In genomic region chr3:134067311-134068161, GRCh38 we compare ENCODE assay signal across 23 cellular contexts. TPM values are rescaled to one million over a fixed set of nuclear protein-coding genes. Genes with fewer than 3 reads are reported as not detected.
DNase-seq lines count a peak whose midpoint lies in the region; ATAC-seq, FAIRE-seq and TF ChIP-seq lines count a peak whose summit lies in the region.
"Had no signal": no experiment of that assay in that cellular context is flagged by ENCODE, and none has a peak within 500 bp of the region (broad histone marks: within the 10 kb centered on the region; RNA-seq: fewer than 3 reads in every experiment).

No MANE protein-coding gene starts in this region.

- H3K9me3 ChIP-seq in RWPE2 (ENCODE audit: severe bottlenecking) (no peaks in the 10 kb centered on the region), endothelial cell of umbilical vein (replicated peaks; ENCODE audit: control insufficient read depth, insufficient read depth, low read length) (no peaks in the 10 kb centered on the region), testis (no peaks in the 10 kb centered on the region)
- H3K9me3 ChIP-seq: sigmoid colon, thyroid gland had no signal

- no peak overlapping the region for H3K4me3 Mint-ChIP-seq in activated CD8-positive, alpha-beta T cell treated with anti-CD3 and anti-CD28 coated beads for 36 hours
- H3K4me3 Mint-ChIP-seq: activated CD8-positive, alpha-beta T cell treated with anti-CD3 and anti-CD28 coated beads, Interleukin-2, amount 10 ng/mL, durations not matched to agents 7 days and 5 days; activated naive CD4-positive, alpha-beta T cell treated with anti-CD3 and anti-CD28 coated beads, Interleukin-2, amount 50 U/mL, for 24 hours; activated T-cell treated with anti-CD3 and anti-CD28 coated beads, Interleukin-2, amount 50 U/mL, for 72 hours; CD8-positive, alpha-beta T cell; stimulated activated memory B cell treated with anti-CD40 and anti-IgM and Interleukin-4, amounts not matched to agents 10 μg/mL and 1 μg/mL and 100 μg/mL, for 72 hours had no signal

- H3K4me1 Mint-ChIP-seq in activated CD8-positive, alpha-beta T cell treated with anti-CD3 and anti-CD28 coated beads for 36 hours (ENCODE audit: low read depth) = no peaks in the 10 kb centered on the region
- H3K4me1 Mint-ChIP-seq: activated naive CD4-positive, alpha-beta T cell treated with anti-CD3 and anti-CD28 coated beads, Interleukin-2, amount 50 U/mL, for 24 hours; stimulated activated memory B cell treated with anti-CD40 and anti-IgM and Interleukin-4, amounts not matched to agents 10 μg/mL and 1 μg/mL and 100 μg/mL, for 72 hours had no signal

- H3K27ac ChIP-seq in RWPE2 (ENCODE audit: poor library complexity, severe bottlenecking) (no peak overlapping the region), endothelial cell of umbilical vein (ENCODE audit: insufficient read depth, low read depth, low read length) (no peak overlapping the region), testis (no peak overlapping the region)

- CTCF ChIA-PET in endothelial cell of umbilical vein (lab: Charles Lee) (interaction anchor here (0.6 to 1.4 kb wide), 3 partner anchors 131 to 144 kb away, joined by 3 to 8 read pairs (median 5); no protein-coding TSS in a partner anchor), GM10248 (lab: Yijun Ruan, JAX) (interaction anchor here (1.0 kb wide), 1 partner anchor 15 kb away, joined by 3 read pairs; no protein-coding TSS in a partner anchor)
- CTCF ChIA-PET in activated CD8-positive, alpha-beta T cell treated with anti-CD3 and anti-CD28 coated beads for 36 hours (lab: Charles Lee) = no interaction called here

- POLR2A ChIA-PET in endothelial cell of umbilical vein (lab: Charles Lee) (no interaction called here), GM10248 (lab: Yijun Ruan, JAX) (no interaction called here)
- POLR2A ChIA-PET in activated CD8-positive, alpha-beta T cell treated with anti-CD3 and anti-CD28 coated beads for 36 hours (lab: Charles Lee) = no interaction called here

- H3K9me3 Mint-ChIP-seq in activated CD8-positive, alpha-beta T cell treated with anti-CD3 and anti-CD28 coated beads for 36 hours = no peaks in the 10 kb centered on the region
- H3K9me3 Mint-ChIP-seq: activated naive CD4-positive, alpha-beta T cell treated with anti-CD3 and anti-CD28 coated beads, Interleukin-2, amount 50 U/mL, for 24 hours; activated T-cell treated with anti-CD3 and anti-CD28 coated beads, Interleukin-2, amount 50 U/mL, for 72 hours; CD8-positive, alpha-beta T cell; stimulated activated memory B cell treated with anti-CD40 and anti-IgM and Interleukin-4, amounts not matched to agents 10 μg/mL and 1 μg/mL and 100 μg/mL, for 72 hours had no signal

- H4K20me1 ChIP-seq in endothelial cell of umbilical vein (replicated peaks; ENCODE audit: control insufficient read depth, extremely low read depth, insufficient read depth, low read length) = no peaks in the 10 kb centered on the region

- no peak overlapping the region for H3K9ac ChIP-seq in endothelial cell of umbilical vein (replicated peaks; ENCODE audit: extremely low read depth, insufficient read depth, low read length)

- no TSS peak for BruUV-seq in endothelial cell of umbilical vein (replicated peaks; lab: Mats Ljungman, UMichigan)

- H3K4me3 ChIP-seq in RWPE2 (ENCODE audit: severe bottlenecking) = no peak overlapping the region
- H3K4me3 ChIP-seq in endothelial cell of umbilical vein (replicated peaks in 1 of 3; ENCODE audit: insufficient read depth in 1 of 3, low read depth in 1 of 3, low read length in 3 of 3) = no peak overlapping the region
- no peak overlapping the region for H3K4me3 ChIP-seq in testis
- H3K4me3 ChIP-seq: sigmoid colon, thyroid gland had no signal

- DNase-seq in RWPE2 (ENCODE audit: low spot score) (no peak), endothelial cell of umbilical vein (ENCODE audit: low read depth, low spot score) (peak; percentile 14), mesenteric fat pad (ENCODE audit: low spot score) (peak; percentile 64), testis (peak; percentile 9), GM10248 (ENCODE audit: extremely low spot score) (no peak)
- DNase-seq in activated CD8-positive, alpha-beta T cell treated with anti-CD3 and anti-CD28 coated beads for 36 hours = no peak
- DNase-seq: activated CD4-positive, CD25-positive, alpha-beta regulatory T cell; activated CD8-positive, alpha-beta T cell treated with anti-CD3 and anti-CD28 coated beads, Interleukin-2, amount 10 ng/mL, durations not matched to agents 7 days and 5 days; activated T-cell treated with anti-CD3 and anti-CD28 coated beads, Interleukin-2, amount 50 U/mL, for 72 hours; cerebellar nuclear complex; DMS79 treated with DMSO at 0.1 percent for 48 hours; NCI-H1105 treated with DMSO at 0.1 percent for 48 hours; NCI-H2081; NCI-H510A; sigmoid colon; T1000; thyroid gland had no signal

- H3K9me1 ChIP-seq in endothelial cell of umbilical vein (replicated peaks; ENCODE audit: control insufficient read depth, extremely low read depth, insufficient read depth, low read length) = no peaks in the 10 kb centered on the region

- H3K79me2 ChIP-seq in endothelial cell of umbilical vein (ENCODE audit: control insufficient read depth, insufficient read depth, low read length) = no peaks in the 10 kb centered on the region

- ATAC-seq in RWPE2 (ENCODE audit: low read depth) = peak; percentile 19; the same call in 1 of the 3 replicates
- ATAC-seq in activated CD8-positive, alpha-beta T cell treated with anti-CD3 and anti-CD28 coated beads for 36 hours = no peak
- no peak for ATAC-seq in HG03432 (IDR thresholded peaks at IDR 0.05; ENCODE audit: unreplicated experiment)
- ATAC-seq: activated CD8-positive, alpha-beta T cell treated with anti-CD3 and anti-CD28 coated beads, Interleukin-2, amount 10 ng/mL, durations not matched to agents 7 days and 5 days; activated T-cell treated with anti-CD3 and anti-CD28 coated beads, Interleukin-2, amount 50 U/mL, for 72 hours; CD8-positive, alpha-beta T cell; HCT116; stimulated activated memory B cell treated with anti-CD40 and anti-IgM and Interleukin-4, amounts not matched to agents 10 μg/mL and 1 μg/mL and 100 μg/mL, for 72 hours had no signal

- no peaks in the 10 kb centered on the region for H3K27me3 ChIP-seq in RWPE2 (ENCODE audit: insufficient read depth, poor library complexity, severe bottlenecking)
- H3K27me3 ChIP-seq in endothelial cell of umbilical vein (ENCODE audit: control insufficient read depth in 2 of 2, insufficient read depth in 2 of 2, low read length in 2 of 2) = no peaks in the 10 kb centered on the region
- H3K27me3 ChIP-seq in testis = no peaks in the 10 kb centered on the region
- H3K27me3 ChIP-seq: sigmoid colon, thyroid gland had no signal

- TF ChIP-seq CTCF in RWPE2 (IDR thresholded peaks at IDR 0.05; ENCODE audit: poor library complexity, severe bottlenecking) (no peak), endothelial cell of umbilical vein (IDR thresholded peaks at IDR 0.05; ENCODE audit: extremely low read depth in 1 of 2, insufficient read depth in 1 of 2, low read depth in 1 of 2, low read length in 2 of 2) (no peak), testis (IDR thresholded peaks at IDR 0.05) (no peak), GM10248 (IDR thresholded peaks at IDR 0.05; ENCODE audit: control extremely low read depth, extremely low read depth, low read depth, missing control alignments) (no peak)
- no peak for TF ChIP-seq CTCF in activated CD8-positive, alpha-beta T cell treated with anti-CD3 and anti-CD28 coated beads for 36 hours (IDR thresholded peaks at IDR 0.05)

- no peak overlapping the region for H3K4me2 ChIP-seq in endothelial cell of umbilical vein (ENCODE audit: insufficient read depth, low read length)

- no peak overlapping the region for H3K27ac Mint-ChIP-seq in activated CD8-positive, alpha-beta T cell treated with anti-CD3 and anti-CD28 coated beads for 36 hours
- H3K27ac Mint-ChIP-seq: activated CD8-positive, alpha-beta T cell treated with anti-CD3 and anti-CD28 coated beads, Interleukin-2, amount 10 ng/mL, durations not matched to agents 7 days and 5 days; activated naive CD4-positive, alpha-beta T cell treated with anti-CD3 and anti-CD28 coated beads, Interleukin-2, amount 50 U/mL, for 24 hours; activated T-cell treated with anti-CD3 and anti-CD28 coated beads, Interleukin-2, amount 50 U/mL, for 72 hours; CD8-positive, alpha-beta T cell; stimulated activated memory B cell treated with anti-CD40 and anti-IgM and Interleukin-4, amounts not matched to agents 10 μg/mL and 1 μg/mL and 100 μg/mL, for 72 hours had no signal

- no peaks in the 10 kb centered on the region for H3K27me3 Mint-ChIP-seq in activated CD8-positive, alpha-beta T cell treated with anti-CD3 and anti-CD28 coated beads for 36 hours
- H3K27me3 Mint-ChIP-seq: activated naive CD4-positive, alpha-beta T cell treated with anti-CD3 and anti-CD28 coated beads, Interleukin-2, amount 50 U/mL, for 24 hours had no signal

- dilution Hi-C loops in endothelial cell of umbilical vein (cut with MboI; ENCODE audit: extremely low pct_ligation_motif_present, low sequenced_read_pairs) = no loop called here

- no peak for FAIRE-seq in endothelial cell of umbilical vein (lab: Jason Lieb, UNC)
- FAIRE-seq: astrocyte had no signal

- intact Hi-C loops in endothelial cell of umbilical vein (cut with micrococcal nuclease) (loop anchor here (1.0 kb wide), 1 partner anchor 122 kb away; no protein-coding TSS in a partner anchor), testis (cut with DNase I; ENCODE audit: low total_unique reads) (no loop called here)
- intact Hi-C loops in activated CD8-positive, alpha-beta T cell treated with anti-CD3 and anti-CD28 coated beads for 36 hours (cut with micrococcal nuclease) = no loop called here

- WGBS in testis, 2 donors = 63 to 69% methylated on average over 7 to 17 of the region's 17 CpGs

- H3K4me1 ChIP-seq in RWPE2 (ENCODE audit: insufficient read depth, poor library complexity, severe bottlenecking) (no peaks in the 10 kb centered on the region), endothelial cell of umbilical vein (ENCODE audit: control insufficient read depth, extremely low read depth, insufficient read depth, low read length) (peaks cover 28% of the 10 kb centered on the region), testis (no peaks in the 10 kb centered on the region)
- H3K4me1 ChIP-seq: sigmoid colon had no signal

- H2AFZ ChIP-seq in endothelial cell of umbilical vein (ENCODE audit: low read depth, low read length) = no peak overlapping the region

- TF ChIP-seq POLR2A in endothelial cell of umbilical vein (IDR thresholded peaks at IDR 0.05; ENCODE audit: low read depth, low read length) (no peak), testis (IDR thresholded peaks at IDR 0.05) (no peak)

- H3K36me3 ChIP-seq in RWPE2 (ENCODE audit: low read depth) = no peaks in the 10 kb centered on the region
- no peaks in the 10 kb centered on the region for H3K36me3 ChIP-seq in endothelial cell of umbilical vein (ENCODE audit: control insufficient read depth in 2 of 2, extremely low read depth in 1 of 2, insufficient read depth in 2 of 2, low read length in 2 of 2)
- no peaks in the 10 kb centered on the region for H3K36me3 ChIP-seq in testis (ENCODE audit: low read depth, missing control alignments)
- H3K36me3 ChIP-seq: sigmoid colon, thyroid gland had no signal

- no peaks in the 10 kb centered on the region for H3K36me3 Mint-ChIP-seq in activated CD8-positive, alpha-beta T cell treated with anti-CD3 and anti-CD28 coated beads for 36 hours (ENCODE audit: low read depth)
- H3K36me3 Mint-ChIP-seq: activated naive CD4-positive, alpha-beta T cell treated with anti-CD3 and anti-CD28 coated beads, Interleukin-2, amount 50 U/mL, for 24 hours; CD8-positive, alpha-beta T cell; stimulated activated memory B cell treated with anti-CD40 and anti-IgM and Interleukin-4, amounts not matched to agents 10 μg/mL and 1 μg/mL and 100 μg/mL, for 72 hours had no signal

RNA-seq across cellular contexts. Expression of gene SLCO2A1, which starts 37.8 kb away (rescaled TPM):
- total RNA-seq in endothelial cell of umbilical vein = 1.4 and 2.7 TPM in 2 replicates
- polyA plus RNA-seq in endothelial cell of umbilical vein = 11.9 and 13.2 TPM in 2 replicates
- polyA plus RNA-seq in endothelial cell of umbilical vein (2011; cell fraction: cytosol; rRNA removed) = 8.3 TPM in 2 replicates
- polyA plus RNA-seq in endothelial cell of umbilical vein (2011; cell fraction: nucleus; rRNA removed) = 19.0 and 23.3 TPM in 2 replicates
- 5.6 and 6.8 TPM in 2 replicates for polyA plus RNA-seq in endothelial cell of umbilical vein (2012)
- 11.5 and 15.3 TPM in 2 replicates for polyA minus RNA-seq in endothelial cell of umbilical vein
- not detected for polyA minus RNA-seq in endothelial cell of umbilical vein (2011; cell fraction: cytosol; rRNA and poly(A)+ RNA removed)
- polyA minus RNA-seq in endothelial cell of umbilical vein (2011; cell fraction: nucleus; rRNA and poly(A)+ RNA removed) = 12.6 and 16.3 TPM in 2 replicates
- total RNA-seq in mesenteric fat pad = 40.1 TPM
- 1 to 10 TPM; 2.2 to 2.5 TPM for total RNA-seq in testis
- polyA plus RNA-seq in testis (ENCODE audit: insufficient read depth, low read depth, low replicate concordance) = 5.3 TPM
- not detected for total RNA-seq in activated CD8-positive, alpha-beta T cell treated with anti-CD3 and anti-CD28 coated beads for 36 hours
- total RNA-seq: activated CD8-positive, alpha-beta T cell treated with anti-CD3 and anti-CD28 coated beads, Interleukin-2, amount 10 ng/mL, durations not matched to agents 7 days and 5 days; CD8-positive, alpha-beta T cell had no signal

Comparison
In these comparisons a context has a peak if more than half of its experiments do, and no peak if none do; other contexts are left out.
1. DNase-seq: peak in endothelial cell of umbilical vein (single experiment), mesenteric fat pad (single experiment) and testis (single experiment); none in RWPE2 (single experiment), GM10248 (single experiment) and activated CD8-positive, alpha-beta T cell treated with anti-CD3 and anti-CD28 coated beads for 36 hours (single experiment).
2. RNA of gene SLCO2A1, which starts 37.8 kb away (total RNA-seq): 40.1 TPM in mesenteric fat pad (single experiment); 2.2 to 2.5 TPM in testis, 1.4 to 2.7 TPM in endothelial cell of umbilical vein and not detected in activated CD8-positive, alpha-beta T cell treated with anti-CD3 and anti-CD28 coated beads for 36 hours; every median in the first group is over 10 times any median in the second.